ENCODE assay signal across 8 cellular contexts in the genomic region with DNA sequence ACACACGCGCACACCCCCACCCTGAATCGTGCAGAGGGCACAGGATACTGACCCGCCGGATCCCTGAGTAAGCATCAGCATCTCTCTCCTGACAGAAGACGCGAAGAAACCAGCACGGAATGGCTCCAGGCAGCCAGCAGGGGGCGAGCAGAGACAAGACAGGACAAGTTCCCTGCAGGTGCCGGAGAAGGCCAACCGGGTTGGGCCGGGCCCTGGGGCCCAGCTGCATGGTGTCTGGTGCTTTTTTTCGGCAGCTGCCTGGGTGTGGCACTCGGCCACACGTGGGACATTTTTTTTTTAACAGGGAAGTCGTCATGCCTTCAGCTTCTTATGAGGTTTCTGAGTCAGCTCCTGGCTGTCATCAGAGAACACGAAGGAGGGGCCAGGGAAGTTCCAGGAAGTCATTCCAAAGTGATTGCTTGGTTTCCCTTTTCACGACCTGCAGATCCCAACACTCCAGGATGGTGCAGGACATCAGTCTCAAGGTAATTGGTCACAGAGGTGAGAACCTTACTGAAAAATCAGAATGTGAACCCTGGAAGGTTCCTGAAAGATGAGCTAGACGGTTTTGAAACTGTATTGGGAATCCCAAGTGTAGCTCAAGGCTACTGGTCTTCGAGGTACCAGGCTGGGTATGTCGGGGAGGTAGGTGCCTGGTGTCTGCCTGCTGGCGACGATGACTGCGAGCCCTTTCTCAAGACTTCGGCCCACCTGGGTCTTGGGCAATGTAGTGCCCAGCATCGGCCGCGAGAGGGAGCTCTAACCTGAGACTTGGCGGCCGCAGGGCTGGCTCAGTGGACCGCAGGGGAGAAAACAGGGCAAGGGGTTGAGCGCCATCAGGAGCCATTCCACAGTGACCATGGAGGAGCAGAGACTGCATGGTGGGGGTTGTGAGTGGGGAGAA.
DNase-seq lines count a peak whose midpoint lies in the region; ATAC-seq and TF ChIP-seq lines count a peak whose summit lies in the region.

No MANE protein-coding gene starts in this region.

- no peak overlapping the region for H3K27ac ChIP-seq in OCI-LY7 (ENCODE audit: low read depth, low read length, poor library complexity, severe bottlenecking)

- H3K9me2 ChIP-seq in OCI-LY7 (ENCODE audit: insufficient read depth, low read length), result no peaks in the 10 kb centered on the region

- H3K4me1 ChIP-seq in OCI-LY7 (ENCODE audit: insufficient read depth, low read length, poor library complexity, severe bottlenecking) (no peaks in the 10 kb centered on the region), mucosa of stomach (ENCODE audit: control insufficient read depth, insufficient read depth, low read length) (peaks cover 20% of the 10 kb centered on the region)

- POLR2A ChIA-PET in BJ (lab: Charles Lee) (no interaction called here), OCI-LY7 (lab: Charles Lee) (interaction anchor here (0.6 kb wide), 1 partner anchor 1907 kb away, joined by 11 read pairs; no protein-coding TSS in a partner anchor)

- H4K20me1 ChIP-seq in OCI-LY7 (ENCODE audit: insufficient read depth, low read length), result no peaks in the 10 kb centered on the region; the same call in 1 of the 2 replicates

- peak overlapping the region; percentile 23; the same call in 1 of the 2 replicates for H2AFZ ChIP-seq in OCI-LY7 (ENCODE audit: low read length)

- BruUV-seq in OCI-LY7 (replicated peaks; lab: Mats Ljungman, UMichigan), result no TSS peak

- TF ChIP-seq CTCF in BJ (IDR thresholded peaks at IDR 0.05; ENCODE audit: insufficient read depth, low read depth, low read length), result peak; percentile 99
- peak; percentile 86 for TF ChIP-seq CTCF in OCI-LY7 (conservative IDR thresholded peaks at IDR 0.05; ENCODE audit: low read length)

- H3K27me3 ChIP-seq in BJ (ENCODE audit: control insufficient read depth, insufficient read depth, low read length), result no peaks in the 10 kb centered on the region
- peaks cover 21% of the 10 kb centered on the region for H3K27me3 ChIP-seq in mucosa of stomach (ENCODE audit: control insufficient read depth, insufficient read depth, low read length)

- H3K79me2 ChIP-seq in OCI-LY7 (ENCODE audit: insufficient read depth, low read depth, low read length), result no peaks in the 10 kb centered on the region

- intact Hi-C loops in OCI-LY7 (cut with micrococcal nuclease; ENCODE audit: unreplicated experiment), result loop anchor here (1.0 kb wide), 2 partner anchors 477 to 504 kb away; no protein-coding TSS in a partner anchor

- H3K9me3 ChIP-seq in OCI-LY7 (ENCODE audit: low read length), result no peaks in the 10 kb centered on the region
- no peaks in the 10 kb centered on the region for H3K9me3 ChIP-seq in mucosa of stomach (ENCODE audit: control insufficient read depth, low read length)

- no peak for TF ChIP-seq POLR2A in erythroblast (IDR thresholded peaks at IDR 0.05; ENCODE audit: low read length)

- peak overlapping the region; percentile 16; the same call in 1 of the 2 replicates for H3K4me2 ChIP-seq in OCI-LY7 (ENCODE audit: low read length)

- ATAC-seq in GM19438 (IDR thresholded peaks at IDR 0.05; ENCODE audit: low read depth, unreplicated experiment), result peak; percentile 76

- DNase-seq in BJ (ENCODE audit: low read depth), result peak; percentile 95
- peak; percentile 93 for DNase-seq in HuH-7 (ENCODE audit: low spot score)
- peak; percentile 78 for DNase-seq in OCI-LY7 (ENCODE audit: low spot score)
- DNase-seq in activated T-cell treated with anti-CD3 and anti-CD28 coated beads for 24 hours (ENCODE audit: low read depth), result peak; percentile 72
- DNase-seq in erythroblast (lab: John Stamatoyannopoulos, UW), result peak; percentile 73 to 83
- peak; percentile 35 to 51 for DNase-seq in stimulated activated CD8-positive, alpha-beta memory T cell treated with anti-CD3 and anti-CD28 coated beads, Interleukin-4, amount 100 ng/mL, for 1 hour (ENCODE audit: low read depth in 2 of 2, low spot score in 1 of 2)

- peak overlapping the region; percentile 72 for H3K9ac ChIP-seq in mucosa of stomach (ENCODE audit: low read length)

- H3K36me3 ChIP-seq in BJ (ENCODE audit: control insufficient read depth, insufficient read depth, low read length) (no peaks in the 10 kb centered on the region), OCI-LY7 (ENCODE audit: insufficient read depth, low read length) (no peaks in the 10 kb centered on the region), mucosa of stomach (ENCODE audit: control insufficient read depth, insufficient read depth, low read length) (no peaks in the 10 kb centered on the region)

- CTCF ChIA-PET in BJ (lab: Yijun Ruan, JAX), result interaction anchor here (0.6 to 5.3 kb wide), 86 partner anchors 7 to 977 kb away, joined by 3 to 134 read pairs (median 4); no protein-coding TSS in a partner anchor
- CTCF ChIA-PET in OCI-LY7 (lab: Charles Lee; ENCODE audit: unreplicated experiment), result interaction anchor here (0.6 to 2.4 kb wide), 12 partner anchors 9 to 1657 kb away, joined by 3 to 9 read pairs (median 4); no protein-coding TSS in a partner anchor

- H3K4me3 ChIP-seq in BJ (ENCODE audit: low read depth, low read length), result peak overlapping the region; percentile 10; the same call in 1 of the 2 replicates
- H3K4me3 ChIP-seq in OCI-LY7 (ENCODE audit: low read depth, low read length, poor library complexity, severe bottlenecking), result no peak overlapping the region
- H3K4me3 ChIP-seq in mucosa of stomach (ENCODE audit: low read length), result peak overlapping the region; percentile 33

Comparison
In these comparisons a context has a peak if more than half of its experiments do, and no peak if none do; other contexts are left out.
1. DNase-seq: peak in every context shown above with its lines; median percentile 95 in BJ; 93 in HuH-7; 78 in OCI-LY7; 78 in erythroblast; 72 in activated T-cell treated with anti-CD3 and anti-CD28 coated beads for 24 hours; 43 in stimulated activated CD8-positive, alpha-beta memory T cell treated with anti-CD3 and anti-CD28 coated beads, Interleukin-4, amount 100 ng/mL, for 1 hour.